ENCODE assay signal across 8 cellular contexts in the genomic region with DNA sequence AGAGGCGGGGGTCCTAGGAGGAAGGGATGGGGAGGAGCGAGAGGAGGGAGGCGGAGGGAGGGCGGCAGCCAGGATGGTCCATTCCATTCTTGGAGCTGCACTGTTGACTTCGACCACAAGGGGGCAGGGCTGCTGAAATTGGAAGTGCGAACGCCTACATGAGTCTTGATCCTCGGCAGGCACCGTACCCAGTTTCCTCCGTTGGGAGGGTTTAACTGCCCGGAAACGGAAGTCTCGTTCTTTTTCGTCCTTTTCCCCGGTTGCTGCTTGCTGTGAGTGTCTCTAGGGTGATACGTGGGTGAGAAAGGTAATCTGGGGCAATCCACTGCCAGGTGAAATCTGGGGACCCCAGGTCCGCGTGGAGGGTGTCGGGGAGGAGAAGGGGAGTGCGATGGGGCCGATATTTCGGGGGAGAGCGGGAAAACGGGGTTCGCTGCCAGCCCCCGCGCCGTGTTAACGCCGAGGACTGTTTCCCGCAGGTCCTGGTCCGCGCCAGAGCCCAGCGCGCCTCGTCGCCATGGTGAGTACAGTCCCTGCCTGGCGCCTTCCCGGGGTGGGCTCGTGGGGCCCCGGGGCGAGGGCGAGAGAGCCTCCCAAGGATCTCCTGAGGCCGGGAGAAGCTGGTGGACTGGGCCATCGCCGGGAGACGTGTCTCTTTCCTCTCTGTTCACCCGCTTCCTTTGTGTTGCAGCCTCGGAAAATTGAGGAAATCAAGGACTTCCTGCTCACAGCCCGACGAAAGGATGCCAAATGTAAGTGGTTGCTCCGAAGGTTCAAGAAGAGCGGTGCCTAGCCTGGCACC. TPM values are rescaled to one million over a fixed set of nuclear protein-coding genes. Genes with fewer than 3 reads are reported as not detected.
DNase-seq lines count a peak whose midpoint lies in the region; ATAC-seq and TF ChIP-seq lines count a peak whose summit lies in the region.

RPL38 (plus strand) TSS at position 240 of the 802 bp plus-strand sequence; CDS start at position 518, 278 bp downstream.

- H3K27me3 ChIP-seq in GM23338 (ENCODE audit: insufficient read depth) (peaks cover 11% of the 10 kb centered on the region), MG63 (peaks cover 28% of the 10 kb centered on the region), neural cell (ENCODE audit: insufficient read depth, low read depth, low read length) (no peaks in the 10 kb centered on the region), stomach (peaks cover 0 to 38% (median 8%) of the 10 kb centered on the region in 3 donors)

- H3K4me1 ChIP-seq in GM23338 (ENCODE audit: insufficient read depth): peaks cover 37% of the 10 kb centered on the region
- peaks cover 33 to 61% (median 53%) of the 10 kb centered on the region in 4 donors for H3K4me1 ChIP-seq in stomach

- peak within 1 kb of the TSS; percentile 100 for H3K4me3 Mint-ChIP-seq in GM23338

- H3K4me3 ChIP-seq in GM23338 (peak within 1 kb of the TSS; percentile 98), MG63 (peak within 1 kb of the TSS; percentile 99), fibroblast of villous mesenchyme (ENCODE audit: low read depth, low read length) (peak within 1 kb of the TSS; percentile 87), neural cell (ENCODE audit: low read length) (peak within 1 kb of the TSS; percentile 99), stomach (peak within 1 kb of the TSS; percentile 63 to 97 (median 92))

- H3K4me2 ChIP-seq in GM23338: peak within 1 kb of the TSS; percentile 100
- H3K4me2 ChIP-seq in neural cell (ENCODE audit: low read length): peak within 1 kb of the TSS; percentile 84

- ATAC-seq in GM23338: peak; percentile 70

- H3K27ac ChIP-seq in GM23338 (ENCODE audit: low read depth) (peak within 1 kb of the TSS; percentile 95), neural cell (ENCODE audit: low read length) (peak within 1 kb of the TSS; percentile 76), stomach (peak within 1 kb of the TSS; percentile 65 to 91 (median 88))

- H3K9me3 ChIP-seq in MG63 (no peaks in the 10 kb centered on the region; the same call in 1 of the 2 replicates), neural cell (ENCODE audit: low read length) (no peaks in the 10 kb centered on the region), stomach (no peaks in the 10 kb centered on the region)

- TF ChIP-seq RAD21 in neural cell (conservative IDR thresholded peaks at IDR 0.05): peak; percentile 70

- H4K20me1 ChIP-seq in GM23338 (replicated peaks; ENCODE audit: insufficient read depth): peaks cover 36% of the 10 kb centered on the region
- H4K20me1 ChIP-seq in neural cell (ENCODE audit: insufficient read depth): no peaks in the 10 kb centered on the region

- peak; percentile 63 for TF ChIP-seq EP300 in neural cell (conservative IDR thresholded peaks at IDR 0.05; ENCODE audit: poor library complexity, severe bottlenecking)
- no peak for TF ChIP-seq EP300 in stomach (IDR thresholded peaks at IDR 0.05)

- TF ChIP-seq POLR2A in stomach (IDR thresholded peaks at IDR 0.05): peak in 2 of 4 donors; percentile 45 to 83

- H3K27ac Mint-ChIP-seq in GM23338: peak within 1 kb of the TSS; percentile 100

- H3K9me3 Mint-ChIP-seq in GM23338: peaks cover 3% of the 10 kb centered on the region; the same call in 1 of the 3 replicates

- peaks cover 34% of the 10 kb centered on the region for H3K4me1 Mint-ChIP-seq in GM23338

- H3F3A ChIP-seq in GM23338 (replicated peaks; ENCODE audit: low read depth): peaks cover 34% of the 10 kb centered on the region
- H3F3A ChIP-seq in neural cell (ENCODE audit: insufficient read depth, low read length, poor library complexity, severe bottlenecking): no peaks in the 10 kb centered on the region

- H2AFZ ChIP-seq in GM23338: peak within 1 kb of the TSS; percentile 89
- H2AFZ ChIP-seq in neural cell (ENCODE audit: low read depth, low read length): peak within 1 kb of the TSS; percentile 83

- H3K9me2 ChIP-seq in GM23338 (ENCODE audit: insufficient read depth): no peaks in the 10 kb centered on the region
- H3K9me2 ChIP-seq in neural cell (ENCODE audit: insufficient read depth, low read length): no peaks in the 10 kb centered on the region

- peaks cover 52% of the 10 kb centered on the region for H3K36me3 Mint-ChIP-seq in GM23338 (ENCODE audit: low read depth)

- WGBS in stomach, 5 donors: 0 to 2% (median 1%) methylated on average over 27 to 53 of the region's 53 CpGs

- peaks cover 51% of the 10 kb centered on the region for H3K79me2 ChIP-seq in GM23338 (replicated peaks; ENCODE audit: insufficient read depth)
- H3K79me2 ChIP-seq in neural cell (replicated peaks; ENCODE audit: insufficient read depth, low read length): peaks cover 27% of the 10 kb centered on the region

- H3K36me3 ChIP-seq in GM23338 (ENCODE audit: insufficient read depth): peaks cover 47% of the 10 kb centered on the region
- peaks cover 48% of the 10 kb centered on the region for H3K36me3 ChIP-seq in MG63
- H3K36me3 ChIP-seq in neural cell (ENCODE audit: insufficient read depth, low read length): no peaks in the 10 kb centered on the region
- peaks cover 33 to 40% (median 39%) of the 10 kb centered on the region in 4 donors for H3K36me3 ChIP-seq in stomach

- TF ChIP-seq CTCF in GM23338 (conservative IDR thresholded peaks at IDR 0.05; ENCODE audit: low read depth in 2 of 2): peak; percentile 79 to 94
- TF ChIP-seq CTCF in fibroblast of villous mesenchyme (IDR thresholded peaks at IDR 0.05; ENCODE audit: insufficient read depth, low read depth, low read length): peak; percentile 91
- peak; percentile 98 for TF ChIP-seq CTCF in neural cell (IDR thresholded peaks at IDR 0.05; ENCODE audit: poor library complexity, severe bottlenecking)
- peak in 6 of 7 experiments; percentile 92 to 99 (median 97) for TF ChIP-seq CTCF in stomach (IDR thresholded peaks at IDR 0.05)

- H3K27me3 Mint-ChIP-seq in GM23338 (ENCODE audit: insufficient read depth, low read depth, poor library complexity): peaks cover 27% of the 10 kb centered on the region

- peak; percentile 97 for DNase-seq in EH (ENCODE audit: low read depth)
- peak; percentile 98 for DNase-seq in GM23338 (ENCODE audit: low spot score)
- peak; percentile 95 for DNase-seq in MG63
- peak; percentile 75 for DNase-seq in SIG-M5 (lab: John Stamatoyannopoulos, UW)
- peak; percentile 30 for DNase-seq in activated gamma-delta T cell (lab: John Stamatoyannopoulos, UW)
- peak; percentile 99 for DNase-seq in fibroblast of villous mesenchyme (ENCODE audit: low read depth)
- DNase-seq in stomach: peak; percentile 97

- intact Hi-C loops in stomach (cut with DNase I; ENCODE audit: low total_unique reads): loop anchor here (5.0 kb wide), 1 partner anchor 164 kb away; the partner anchor contains the start of gene GPR142

- H3K9ac ChIP-seq in neural cell (ENCODE audit: low read length): peak within 1 kb of the TSS; percentile 95

TF ChIP-seq in neural cell, 6 proteins besides CTCF, POLR2A, EP300 and RAD21:
- TF ChIP-seq SMC3 (conservative IDR thresholded peaks at IDR 0.05; ENCODE audit: poor library complexity) (peak; percentile 90), MXI1 (conservative IDR thresholded peaks at IDR 0.05; ENCODE audit: poor library complexity, severe bottlenecking) (peak; percentile 96), TAF1 (IDR thresholded peaks at IDR 0.05; ENCODE audit: low read depth) (peak; percentile 97), POLR2AphosphoS5 (IDR thresholded peaks at IDR 0.05) (peak; percentile 99), EZH2 (IDR thresholded peaks at IDR 0.05; ENCODE audit: borderline replicate concordance, insufficient read depth, low read length, poor library complexity, severe bottlenecking) (no peak)
- TF ChIP-seq, protein P1, sequence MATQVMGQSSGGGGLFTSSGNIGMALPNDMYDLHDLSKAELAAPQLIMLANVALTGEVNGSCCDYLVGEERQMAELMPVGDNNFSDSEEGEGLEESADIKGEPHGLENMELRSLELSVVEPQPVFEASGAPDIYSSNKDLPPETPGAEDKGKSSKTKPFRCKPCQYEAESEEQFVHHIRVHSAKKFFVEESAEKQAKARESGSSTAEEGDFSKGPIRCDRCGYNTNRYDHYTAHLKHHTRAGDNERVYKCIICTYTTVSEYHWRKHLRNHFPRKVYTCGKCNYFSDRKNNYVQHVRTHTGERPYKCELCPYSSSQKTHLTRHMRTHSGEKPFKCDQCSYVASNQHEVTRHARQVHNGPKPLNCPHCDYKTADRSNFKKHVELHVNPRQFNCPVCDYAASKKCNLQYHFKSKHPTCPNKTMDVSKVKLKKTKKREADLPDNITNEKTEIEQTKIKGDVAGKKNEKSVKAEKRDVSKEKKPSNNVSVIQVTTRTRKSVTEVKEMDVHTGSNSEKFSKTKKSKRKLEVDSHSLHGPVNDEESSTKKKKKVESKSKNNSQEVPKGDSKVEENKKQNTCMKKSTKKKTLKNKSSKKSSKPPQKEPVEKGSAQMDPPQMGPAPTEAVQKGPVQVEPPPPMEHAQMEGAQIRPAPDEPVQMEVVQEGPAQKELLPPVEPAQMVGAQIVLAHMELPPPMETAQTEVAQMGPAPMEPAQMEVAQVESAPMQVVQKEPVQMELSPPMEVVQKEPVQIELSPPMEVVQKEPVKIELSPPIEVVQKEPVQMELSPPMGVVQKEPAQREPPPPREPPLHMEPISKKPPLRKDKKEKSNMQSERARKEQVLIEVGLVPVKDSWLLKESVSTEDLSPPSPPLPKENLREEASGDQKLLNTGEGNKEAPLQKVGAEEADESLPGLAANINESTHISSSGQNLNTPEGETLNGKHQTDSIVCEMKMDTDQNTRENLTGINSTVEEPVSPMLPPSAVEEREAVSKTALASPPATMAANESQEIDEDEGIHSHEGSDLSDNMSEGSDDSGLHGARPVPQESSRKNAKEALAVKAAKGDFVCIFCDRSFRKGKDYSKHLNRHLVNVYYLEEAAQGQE (IDR thresholded peaks at IDR 0.05; ENCODE audit: borderline replicate concordance): peak; percentile 92

RNA-seq across cellular contexts. Expression of gene RPL38, which starts in this region (rescaled TPM):
- total RNA-seq in GM23338 (2014; rRNA removed; shearing (Covaris generic)): 231 and 286 TPM in 2 replicates
- polyA plus RNA-seq in GM23338 (2016; fragmentation: Nextera tagmentation; extraction: Ambion mirVana): 5,312 and 5,616 TPM in 2 replicates
- total RNA-seq in MG63 (2014; rRNA removed; shearing (Covaris generic); ENCODE audit: low replicate concordance): 1,119 and 3,764 TPM in 2 replicates
- 649 and 860 TPM in 2 replicates for total RNA-seq in fibroblast of villous mesenchyme
- 307 and 378 TPM in 2 replicates for polyA plus RNA-seq in neural cell
- 115 and 142 TPM in 2 replicates for polyA minus RNA-seq in neural cell
- total RNA-seq in stomach: 1,000 to 10,000 TPM in 1 of 5 donors, 100 to 1,000 TPM in 3, 10 to 100 TPM in 1; 37.7 to 1,270 (median 232) TPM
- 1,000 to 10,000 TPM; 1,436 to 1,839 (median 1,751) TPM for polyA plus RNA-seq in stomach

Comparison
In these comparisons a context has a peak if more than half of its experiments do, and no peak if none do; other contexts are left out.
1. Peak in every context shown above with its lines: DNase-seq, ATAC-seq, H3K4me3 ChIP-seq and H3K27ac ChIP-seq.
2. DNase-seq: peak in every context shown above with its lines; median percentile 99 in fibroblast of villous mesenchyme; 98 in GM23338; 97 in EH; 97 in stomach; 95 in MG63; 75 in SIG-M5; 30 in activated gamma-delta T cell.